9 cellular contexts compared by ENCODE assay signal in the genomic region with DNA sequence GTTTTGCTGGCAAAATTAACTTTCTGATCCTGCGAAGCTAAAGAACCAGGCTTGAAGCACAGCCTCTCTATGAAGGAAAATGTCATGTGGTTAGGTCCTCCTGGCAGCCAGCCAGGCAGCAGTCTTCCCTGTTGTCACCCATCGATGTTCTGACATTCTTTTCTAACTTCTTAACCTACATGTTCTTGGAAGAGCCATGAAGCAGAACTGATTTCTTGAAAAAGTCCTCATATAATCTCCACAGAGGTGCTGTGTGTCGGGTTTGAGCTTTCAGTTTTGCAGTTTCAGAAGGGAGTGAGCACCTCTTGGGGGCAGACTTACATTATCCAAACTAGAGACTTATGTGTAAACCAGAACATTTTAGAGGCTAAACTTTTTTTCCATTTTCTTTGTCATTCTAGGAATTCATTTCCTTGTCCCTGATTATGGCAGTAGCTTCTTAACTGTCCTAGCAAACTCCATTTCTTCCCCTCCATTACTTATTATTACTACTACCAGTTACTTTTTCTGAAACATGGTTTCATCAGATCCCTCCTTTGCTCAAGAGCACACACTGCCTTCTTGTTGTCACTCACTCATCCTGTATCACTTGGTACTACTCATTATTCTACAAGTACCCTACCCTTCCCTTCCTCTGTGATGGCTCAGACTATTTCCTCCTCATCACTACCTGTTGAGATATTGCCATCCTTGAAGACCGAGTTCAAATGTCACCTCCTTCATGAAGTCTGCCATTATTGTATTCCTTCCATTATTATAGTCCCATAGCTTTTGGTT. TPM values are rescaled to one million over a fixed set of nuclear protein-coding genes. Genes with fewer than 3 reads are reported as not detected.
DNase-seq lines count a peak whose midpoint lies in the region; ATAC-seq and TF ChIP-seq lines count a peak whose summit lies in the region.
"Had no signal": no experiment of that assay in that cellular context is flagged by ENCODE, and none has a peak within 500 bp of the region (broad histone marks: within the 10 kb centered on the region; RNA-seq: fewer than 3 reads in every experiment).

No MANE protein-coding gene starts in this region.

- peak overlapping the region; percentile 78 for H3K27ac Mint-ChIP-seq in activated CD4-positive, alpha-beta T cell treated with anti-CD3 and anti-CD28 coated beads, Interleukin-2, amount 10 ng/mL, durations not matched to agents 7 days and 5 days
- peak overlapping the region; percentile 28 for H3K27ac Mint-ChIP-seq in neural crest cell (ENCODE audit: unreplicated experiment)

- H3K27me3 Mint-ChIP-seq in activated CD4-positive, alpha-beta T cell treated with anti-CD3 and anti-CD28 coated beads, Interleukin-2, amount 10 ng/mL, durations not matched to agents 7 days and 5 days: peaks cover 15% of the 10 kb centered on the region
- peaks cover 25% of the 10 kb centered on the region for H3K27me3 Mint-ChIP-seq in neural crest cell (ENCODE audit: low read depth)

- peak; percentile 63 for DNase-seq in GM12865 (ENCODE audit: low read depth)
- peak; percentile 27 for DNase-seq in activated CD4-positive, alpha-beta T cell treated with anti-CD3 and anti-CD28 coated beads, Interleukin-2, amount 10 ng/mL, durations not matched to agents 7 days and 5 days
- DNase-seq in neural crest cell (ENCODE audit: low read depth, low spot score): no peak
- DNase-seq in NK-92 (lab: John Stamatoyannopoulos, UW; ENCODE audit: unreplicated experiment): no peak

- CTCF ChIA-PET in activated CD4-positive, alpha-beta T cell treated with anti-CD3 and anti-CD28 coated beads, Interleukin-2, amount 10 ng/mL, durations not matched to agents 7 days and 5 days (lab: Charles Lee): interaction anchor here (0.6 to 8.3 kb wide), 17 partner anchors 9 to 185 kb away, joined by 3 to 56 read pairs (median 4); a partner anchor contains a TSS

- peak; percentile 47 for ATAC-seq in HG02678 (IDR thresholded peaks at IDR 0.05; ENCODE audit: unreplicated experiment)
- no peak for ATAC-seq in GM19351 (IDR thresholded peaks at IDR 0.05; ENCODE audit: unreplicated experiment)
- ATAC-seq in HG03565 (IDR thresholded peaks at IDR 0.05; ENCODE audit: unreplicated experiment): no peak

- no peak for TF ChIP-seq CTCF in GM12865 (IDR thresholded peaks at IDR 0.05; ENCODE audit: insufficient read depth, low read depth, low read length, missing control alignments)
- TF ChIP-seq CTCF in neural crest cell (conservative IDR thresholded peaks at IDR 0.05): no peak

- H3K9me3 Mint-ChIP-seq in activated CD4-positive, alpha-beta T cell treated with anti-CD3 and anti-CD28 coated beads, Interleukin-2, amount 10 ng/mL, durations not matched to agents 7 days and 5 days: no peaks in the 10 kb centered on the region
- H3K9me3 Mint-ChIP-seq in neural crest cell: no peaks in the 10 kb centered on the region

- peak overlapping the region; percentile 21; the same call in 1 of the 2 replicates for H3K4me3 ChIP-seq in GM12865 (ENCODE audit: low read depth, low read length)
- H3K4me3 ChIP-seq: right lobe of liver, upper lobe of left lung had no signal

- peaks cover 30% of the 10 kb centered on the region for H3K4me1 Mint-ChIP-seq in activated CD4-positive, alpha-beta T cell treated with anti-CD3 and anti-CD28 coated beads, Interleukin-2, amount 10 ng/mL, durations not matched to agents 7 days and 5 days
- peaks cover 19% of the 10 kb centered on the region for H3K4me1 Mint-ChIP-seq in neural crest cell

- POLR2A ChIA-PET in activated CD4-positive, alpha-beta T cell treated with anti-CD3 and anti-CD28 coated beads, Interleukin-2, amount 10 ng/mL, durations not matched to agents 7 days and 5 days (lab: Charles Lee): no interaction called here

- H3K36me3 Mint-ChIP-seq in activated CD4-positive, alpha-beta T cell treated with anti-CD3 and anti-CD28 coated beads, Interleukin-2, amount 10 ng/mL, durations not matched to agents 7 days and 5 days (ENCODE audit: low read depth): no peaks in the 10 kb centered on the region
- no peaks in the 10 kb centered on the region for H3K36me3 Mint-ChIP-seq in neural crest cell (ENCODE audit: low read depth)

- H3K4me3 Mint-ChIP-seq in activated CD4-positive, alpha-beta T cell treated with anti-CD3 and anti-CD28 coated beads, Interleukin-2, amount 10 ng/mL, durations not matched to agents 7 days and 5 days: peak overlapping the region; percentile 54
- no peak overlapping the region for H3K4me3 Mint-ChIP-seq in neural crest cell

RNA-seq across cellular contexts. Expression of a gene that starts 31.1 kb away (rescaled TPM):
- 10 to 100 TPM; 28.0 to 34.4 TPM for total RNA-seq in activated CD4-positive, alpha-beta T cell treated with anti-CD3 and anti-CD28 coated beads, Interleukin-2, amount 10 ng/mL, durations not matched to agents 7 days and 5 days
- 22.4 TPM in 2 replicates for total RNA-seq in neural crest cell

RNA-seq across cellular contexts. Expression of a gene that starts 31.9 kb away (rescaled TPM):
- total RNA-seq in activated CD4-positive, alpha-beta T cell treated with anti-CD3 and anti-CD28 coated beads, Interleukin-2, amount 10 ng/mL, durations not matched to agents 7 days and 5 days: under 1 TPM; 0.12 to 0.15 TPM
- total RNA-seq in neural crest cell: 28.3 and 30.2 TPM in 2 replicates

RNA-seq across cellular contexts. Expression of a gene that starts 55.9 kb away (rescaled TPM):
- total RNA-seq in activated CD4-positive, alpha-beta T cell treated with anti-CD3 and anti-CD28 coated beads, Interleukin-2, amount 10 ng/mL, durations not matched to agents 7 days and 5 days: 10 to 100 TPM; 41.6 to 45.8 TPM
- 44.7 and 45.4 TPM in 2 replicates for total RNA-seq in neural crest cell

RNA-seq across cellular contexts. Expression of a gene that starts 56.1 kb away (rescaled TPM):
- total RNA-seq in activated CD4-positive, alpha-beta T cell treated with anti-CD3 and anti-CD28 coated beads, Interleukin-2, amount 10 ng/mL, durations not matched to agents 7 days and 5 days: 100 to 1,000 TPM; 116 to 136 TPM
- total RNA-seq in neural crest cell: 110 and 113 TPM in 2 replicates

RNA-seq across cellular contexts. Expression of a gene that starts 59.6 kb away (rescaled TPM):
- total RNA-seq in activated CD4-positive, alpha-beta T cell treated with anti-CD3 and anti-CD28 coated beads, Interleukin-2, amount 10 ng/mL, durations not matched to agents 7 days and 5 days: under 1 TPM; 0.25 to 0.52 TPM
- total RNA-seq in neural crest cell: 0.49 and 0.77 TPM in 2 replicates
- total RNA-seq: right lobe of liver had no signal

Comparison
In these comparisons a context has a peak if more than half of its experiments do, and no peak if none do; other contexts are left out.
1. DNase-seq: peak in GM12865 (single experiment) and activated CD4-positive, alpha-beta T cell treated with anti-CD3 and anti-CD28 coated beads, Interleukin-2, amount 10 ng/mL, durations not matched to agents 7 days and 5 days (single experiment); none in neural crest cell (single experiment) and NK-92 (single experiment).
2. RNA of a gene that starts 31.9 kb away (total RNA-seq): 28.3 to 30.2 TPM in neural crest cell; 0.12 to 0.15 TPM in activated CD4-positive, alpha-beta T cell treated with anti-CD3 and anti-CD28 coated beads, Interleukin-2, amount 10 ng/mL, durations not matched to agents 7 days and 5 days; every median in the first group is over 10 times any median in the second.